Comparison of ENCODE assay signal across 29 cellular contexts in genomic region chr21:31470896-31471694, GRCh38.
DNase-seq lines count a peak whose midpoint lies in the region; FAIRE-seq and TF ChIP-seq lines count a peak whose summit lies in the region.
"Had no signal": no experiment of that assay in that cellular context is flagged by ENCODE, and none has a peak within 500 bp of the region (broad histone marks: within the 10 kb centered on the region; RNA-seq: fewer than 3 reads in every experiment).

No MANE protein-coding gene starts in this region.

- H3K14ac ChIP-seq in H1 (ENCODE audit: insufficient read length) = no peak overlapping the region

- no peak overlapping the region for H2AK5ac ChIP-seq in H1 (ENCODE audit: low read depth, low read length)

- no peak overlapping the region for H2BK120ac ChIP-seq in H1 (replicated peaks; ENCODE audit: low read depth, low read length)

- H4K20me1 ChIP-seq in H1 (replicated peaks in 1 of 2; ENCODE audit: control insufficient read depth in 1 of 2, insufficient read depth in 2 of 2, low read length in 2 of 2) (peaks cover 0 to 4% of the 10 kb centered on the region in 2 experiments), neural progenitor cell (ENCODE audit: low read depth) (peaks cover 19% of the 10 kb centered on the region)

- H3K9me3 Mint-ChIP-seq in neural progenitor cell = peaks cover 6% of the 10 kb centered on the region
- H3K9me3 Mint-ChIP-seq: activated CD4-positive, alpha-beta T cell treated with anti-CD3 and anti-CD28 coated beads, Interleukin-2, amount 10 ng/mL, durations not matched to agents 24 days and 14 days; central memory CD8-positive, alpha-beta T cell; natural killer cell treated with Interleukin-12 subunit alpha and Interleukin-12 subunit beta and Interleukin-15 and Interleukin-18, amount 100 ng/mL, for 72 hours; stimulated activated memory B cell treated with anti-CD40 and anti-IgM and Interleukin-4, amounts not matched to agents 10 μg/mL and 1 μg/mL and 100 μg/mL, for 72 hours had no signal

- no peak overlapping the region for H3K9ac ChIP-seq in H1 (replicated peaks in 1 of 4; ENCODE audit: extremely low read depth in 1 of 4, low read depth in 3 of 4, low read length in 3 of 4)
- no peak overlapping the region for H3K9ac ChIP-seq in neural progenitor cell

- H3K79me2 ChIP-seq in H1 (ENCODE audit: control insufficient read depth in 1 of 2, insufficient read depth in 2 of 2, low read length in 2 of 2) (no peaks in the 10 kb centered on the region; a peak in 2 of 4 replicates), neural progenitor cell (ENCODE audit: low read depth) (peaks cover 7% of the 10 kb centered on the region)

- TF ChIP-seq EP300 in H1 (IDR thresholded peaks at IDR 0.05; ENCODE audit: borderline replicate concordance in 1 of 2, low read depth in 2 of 2, low read length in 2 of 2) (no peak), tibial nerve (IDR thresholded peaks at IDR 0.05) (no peak)

- CTCF ChIA-PET in H1 (lab: Charles Lee; ENCODE audit: partially characterized antibody) = interaction anchor here (0.6 to 5.9 kb wide), 6 partner anchors 13 to 372 kb away, joined by 3 to 41 read pairs (median 3); no protein-coding TSS in a partner anchor

- TF ChIP-seq POLR2A in H1 (IDR thresholded peaks at IDR 0.05; ENCODE audit: control extremely low read depth in 1 of 2, low read depth in 2 of 2, low read length in 2 of 2) (no peak), tibial nerve (IDR thresholded peaks at IDR 0.05) (no peak)

- peak overlapping the region; percentile 34 to 47; a peak in 2 of 4 replicates for H3K4me2 ChIP-seq in H1 (ENCODE audit: insufficient read depth in 1 of 2, low read depth in 2 of 2, low read length in 2 of 2)
- peak overlapping the region; percentile 77 for H3K4me2 ChIP-seq in neural progenitor cell

- no peak for FAIRE-seq in H1 (lab: Jason Lieb, UNC)
- FAIRE-seq: astrocyte, islet of Langerhans had no signal

- no peak overlapping the region for H4K8ac ChIP-seq in H1 (ENCODE audit: extremely low read depth, insufficient read depth, low read length)

- H3K36me3 Mint-ChIP-seq in neural progenitor cell = peaks cover 23% of the 10 kb centered on the region
- H3K36me3 Mint-ChIP-seq: activated naive CD8-positive, alpha-beta T cell treated with anti-CD3 and anti-CD28 coated beads for 36 hours; natural killer cell treated with Interleukin-12 subunit alpha and Interleukin-12 subunit beta and Interleukin-15 and Interleukin-18, amount 100 ng/mL, for 72 hours; stimulated activated memory B cell treated with anti-CD40 and anti-IgM and Interleukin-4, amounts not matched to agents 10 μg/mL and 1 μg/mL and 100 μg/mL, for 72 hours had no signal

- no peak overlapping the region for H4K91ac ChIP-seq in H1 (replicated peaks; ENCODE audit: insufficient read length, low read length)

- H3K4ac ChIP-seq in H1 (replicated peaks; ENCODE audit: insufficient read length, low read depth, low read length) = no peak overlapping the region

- H3K4me3 ChIP-seq in H7 (ENCODE audit: insufficient read depth, low read depth, low read length) (no peak overlapping the region), H1 (ENCODE audit: extremely low read depth in 1 of 4, insufficient read depth in 2 of 4, low read depth in 3 of 4, low read length in 4 of 4) (0 out of 8 replicates have a peak overlapping the region, but pooled peaks of 1 of the 4 experiments have one; percentile 8), neural progenitor cell (peak overlapping the region; percentile 32), tibial nerve (no peak overlapping the region)
- H3K4me3 ChIP-seq: heart right ventricle, ovary, SK-N-MC, testis, uterus had no signal

- no peak overlapping the region for H2AFZ ChIP-seq in H1 (ENCODE audit: low read length)
- no peak overlapping the region for H2AFZ ChIP-seq in neural progenitor cell (replicated peaks)

- H3F3A ChIP-seq in neural progenitor cell (ENCODE audit: low read depth) = peaks cover 10% of the 10 kb centered on the region

- H3K9me3 ChIP-seq in H1 (ENCODE audit: insufficient read depth in 2 of 2, low read depth in 1 of 2, low read length in 1 of 2) = 0 out of 4 replicates have a peak, but pooled peaks cover 0 to 3% of the 10 kb centered on the region in 2 experiments
- no peaks in the 10 kb centered on the region for H3K9me3 ChIP-seq in neural progenitor cell (ENCODE audit: low read depth)
- no peaks in the 10 kb centered on the region for H3K9me3 ChIP-seq in tibial nerve
- H3K9me3 ChIP-seq: heart right ventricle, ovary, testis, uterus had no signal

- no peak overlapping the region for H4K5ac ChIP-seq in H1 (ENCODE audit: insufficient read length, low read depth, low read length)

- POLR2A ChIA-PET in H1 (lab: Charles Lee; ENCODE audit: partially characterized antibody) = interaction anchor here (0.7 to 1.4 kb wide), 2 partner anchors 8 to 587 kb away, joined by 3 read pairs; no protein-coding TSS in a partner anchor

- H3K4me1 ChIP-seq in H1 (replicated peaks in 1 of 4; ENCODE audit: control insufficient read depth in 3 of 4, insufficient read depth in 4 of 4, low read length in 3 of 4) = peaks cover 0 to 7% (median 5%) of the 10 kb centered on the region in 4 experiments; a peak in 6 of 7 replicates
- peaks cover 10% of the 10 kb centered on the region for H3K4me1 ChIP-seq in neural progenitor cell
- H3K4me1 ChIP-seq in tibial nerve = no peaks in the 10 kb centered on the region
- H3K4me1 ChIP-seq: heart right ventricle, testis, uterus had no signal

- H3K18ac ChIP-seq in H1 (ENCODE audit: extremely low read depth, low read length) = no peak overlapping the region

- no peaks in the 10 kb centered on the region for H3K36me3 ChIP-seq in H7 (replicated peaks; ENCODE audit: control insufficient read depth, insufficient read depth, low read length)
- no peaks in the 10 kb centered on the region for H3K36me3 ChIP-seq in H1 (ENCODE audit: control insufficient read depth in 2 of 4, insufficient read depth in 4 of 4, low read length in 3 of 4)
- no peaks in the 10 kb centered on the region for H3K36me3 ChIP-seq in neural progenitor cell
- H3K36me3 ChIP-seq in tibial nerve = no peaks in the 10 kb centered on the region
- H3K36me3 ChIP-seq: heart right ventricle, ovary, uterus had no signal

- TF ChIP-seq RAD21 in H1 (IDR thresholded peaks at IDR 0.05 in 1 of 2, conservative IDR thresholded peaks at IDR 0.05 in 1 of 2; ENCODE audit: low read depth in 2 of 2, low read length in 2 of 2) = no peak

- H3K56ac ChIP-seq in H1 (replicated peaks; ENCODE audit: insufficient read length, low read depth, low read length) = no peak overlapping the region

- no peak overlapping the region for H2BK12ac ChIP-seq in H1 (ENCODE audit: low read depth, low read length)

- no peaks in the 10 kb centered on the region for H3K27me3 ChIP-seq in H7 (ENCODE audit: control insufficient read depth, insufficient read depth, low read length)
- H3K27me3 ChIP-seq in H1 (replicated peaks in 1 of 4; ENCODE audit: control insufficient read depth in 3 of 4, extremely low read depth in 1 of 4, insufficient read depth in 3 of 4, low read length in 3 of 4) = no peaks in the 10 kb centered on the region
- no peaks in the 10 kb centered on the region for H3K27me3 ChIP-seq in neural progenitor cell
- H3K27me3 ChIP-seq in tibial nerve = no peaks in the 10 kb centered on the region
- H3K27me3 ChIP-seq: ovary, testis, uterus had no signal

- H3K27me3 Mint-ChIP-seq in neural progenitor cell (ENCODE audit: insufficient read depth, low read depth) = peaks cover 4% of the 10 kb centered on the region
- H3K27me3 Mint-ChIP-seq: activated CD4-positive, alpha-beta T cell treated with anti-CD3 and anti-CD28 coated beads, Interleukin-2, amount 10 ng/mL, durations not matched to agents 24 days and 14 days; activated naive CD8-positive, alpha-beta T cell treated with anti-CD3 and anti-CD28 coated beads for 36 hours; natural killer cell treated with Interleukin-12 subunit alpha and Interleukin-12 subunit beta and Interleukin-15 and Interleukin-18, amount 100 ng/mL, for 72 hours; stimulated activated memory B cell treated with anti-CD40 and anti-IgM and Interleukin-4, amounts not matched to agents 10 μg/mL and 1 μg/mL and 100 μg/mL, for 72 hours had no signal

- no peak overlapping the region for H2BK5ac ChIP-seq in H1 (ENCODE audit: low read depth, low read length)

- H3K4me1 Mint-ChIP-seq in neural progenitor cell = peaks cover 20% of the 10 kb centered on the region
- H3K4me1 Mint-ChIP-seq: activated CD4-positive, alpha-beta T cell treated with anti-CD3 and anti-CD28 coated beads, Interleukin-2, amount 10 ng/mL, durations not matched to agents 24 days and 14 days; activated naive CD8-positive, alpha-beta T cell treated with anti-CD3 and anti-CD28 coated beads for 36 hours; central memory CD8-positive, alpha-beta T cell; stimulated activated memory B cell treated with anti-CD40 and anti-IgM and Interleukin-4, amounts not matched to agents 10 μg/mL and 1 μg/mL and 100 μg/mL, for 72 hours had no signal

- TF ChIP-seq CTCF in H1 (IDR thresholded peaks at IDR 0.05; ENCODE audit: control extremely low read depth in 1 of 3, insufficient read depth in 1 of 3, low read depth in 1 of 3, low read length in 3 of 3) (no peak), neural progenitor cell (IDR thresholded peaks at IDR 0.05) (no peak), tibial nerve (IDR thresholded peaks at IDR 0.05) (no peak)

- 64% methylated on average over 19 of the region's 19 CpGs; no CpG with 5 or more reads in 1 of the 2 experiments for WGBS in H1 (ENCODE audit: extremely low coverage in 1 of 2, insufficient coverage in 1 of 2, insufficient read length in 1 of 2, insufficient replicate concordance in 2 of 2, low coverage in 1 of 2, low lambda C conversion rate in 2 of 2, missing lambda C conversion rate in 1 of 2), 2 experiments
- 62 to 68% methylated on average over 19 of the region's 19 CpGs for WGBS in tibial nerve, 2 donors

- peak overlapping the region; percentile 46 for H3K4me3 Mint-ChIP-seq in neural progenitor cell
- H3K4me3 Mint-ChIP-seq: activated CD4-positive, alpha-beta T cell treated with anti-CD3 and anti-CD28 coated beads, Interleukin-2, amount 10 ng/mL, durations not matched to agents 24 days and 14 days; activated naive CD8-positive, alpha-beta T cell treated with anti-CD3 and anti-CD28 coated beads for 36 hours; central memory CD8-positive, alpha-beta T cell; natural killer cell treated with Interleukin-12 subunit alpha and Interleukin-12 subunit beta and Interleukin-15 and Interleukin-18, amount 100 ng/mL, for 72 hours; stimulated activated memory B cell treated with anti-CD40 and anti-IgM and Interleukin-4, amounts not matched to agents 10 μg/mL and 1 μg/mL and 100 μg/mL, for 72 hours had no signal

- H3K27ac Mint-ChIP-seq in neural progenitor cell = no peak overlapping the region
- H3K27ac Mint-ChIP-seq: activated CD4-positive, alpha-beta T cell treated with anti-CD3 and anti-CD28 coated beads, Interleukin-2, amount 10 ng/mL, durations not matched to agents 24 days and 14 days; activated naive CD8-positive, alpha-beta T cell treated with anti-CD3 and anti-CD28 coated beads for 36 hours; natural killer cell treated with Interleukin-12 subunit alpha and Interleukin-12 subunit beta and Interleukin-15 and Interleukin-18, amount 100 ng/mL, for 72 hours; stimulated activated memory B cell treated with anti-CD40 and anti-IgM and Interleukin-4, amounts not matched to agents 10 μg/mL and 1 μg/mL and 100 μg/mL, for 72 hours had no signal

- no peaks in the 10 kb centered on the region for H3K23me2 ChIP-seq in H1 (ENCODE audit: low read depth, low read length)

- H2BK15ac ChIP-seq in H1 (ENCODE audit: low read length) = no peak overlapping the region

- H2BK20ac ChIP-seq in H1 (ENCODE audit: low read length) = no peak overlapping the region

- no peak overlapping the region for H3K27ac ChIP-seq in H1 (ENCODE audit: low read depth, low read length)
- H3K27ac ChIP-seq in neural progenitor cell = peak overlapping the region; percentile 86
- no peak overlapping the region for H3K27ac ChIP-seq in tibial nerve
- H3K27ac ChIP-seq: heart right ventricle, ovary, SK-N-MC, testis, uterus, VCaP had no signal

- no peaks in the 10 kb centered on the region; the same call in 1 of the 2 replicates for H3K79me1 ChIP-seq in H1 (ENCODE audit: low read depth, low read length)

- no peak overlapping the region for H3K23ac ChIP-seq in H1 (ENCODE audit: insufficient read length)

- DNase-seq in H7 = peak; percentile 68
- peak; percentile 60 for DNase-seq in NCI-H345 (lab: John Stamatoyannopoulos, UW)
- DNase-seq in H1 (ENCODE audit: low read depth in 1 of 2, low spot score in 2 of 2) = no peak
- DNase-seq in neural progenitor cell (ENCODE audit: low spot score) = peak; percentile 42
- DNase-seq in tibial nerve (ENCODE audit: low spot score in 2 of 2) = no peak
- no peak for DNase-seq in DMS79 (lab: John Stamatoyannopoulos, UW)
- no peak for DNase-seq in NCI-H2196 (lab: John Stamatoyannopoulos, UW; ENCODE audit: unreplicated experiment)
- DNase-seq: activated CD4-positive, alpha-beta T cell treated with anti-CD3 and anti-CD28 coated beads, Interleukin-2, amount 10 ng/mL, durations not matched to agents 24 days and 14 days; activated naive CD8-positive, alpha-beta T cell treated with anti-CD3 and anti-CD28 coated beads for 36 hours; effector memory CD4-positive, alpha-beta T cell; EL; foreskin fibroblast; heart right ventricle; left ventricle myocardium superior; NCI-H1105; NCI-H526 treated with DMSO at 0.1 percent for 48 hours; ovary; RPMI8226; stimulated activated CD4-positive, alpha-beta T cell treated with anti-CD3 and anti-CD28 coated beads, Interleukin-2, amount 100 ng/mL, for 48 hours; T-helper 2 cell; testis; uterus had no signal

Comparison
In these comparisons a context has a peak if more than half of its experiments do, and no peak if none do; other contexts are left out.
1. DNase-seq: peak in H7 (single experiment), NCI-H345 (single experiment) and neural progenitor cell (single experiment); none in H1 (0 of 2), tibial nerve (0 of 2), DMS79 (single experiment) and NCI-H2196 (single experiment).